8 cellular contexts compared by ENCODE assay signal in the genomic region with DNA sequence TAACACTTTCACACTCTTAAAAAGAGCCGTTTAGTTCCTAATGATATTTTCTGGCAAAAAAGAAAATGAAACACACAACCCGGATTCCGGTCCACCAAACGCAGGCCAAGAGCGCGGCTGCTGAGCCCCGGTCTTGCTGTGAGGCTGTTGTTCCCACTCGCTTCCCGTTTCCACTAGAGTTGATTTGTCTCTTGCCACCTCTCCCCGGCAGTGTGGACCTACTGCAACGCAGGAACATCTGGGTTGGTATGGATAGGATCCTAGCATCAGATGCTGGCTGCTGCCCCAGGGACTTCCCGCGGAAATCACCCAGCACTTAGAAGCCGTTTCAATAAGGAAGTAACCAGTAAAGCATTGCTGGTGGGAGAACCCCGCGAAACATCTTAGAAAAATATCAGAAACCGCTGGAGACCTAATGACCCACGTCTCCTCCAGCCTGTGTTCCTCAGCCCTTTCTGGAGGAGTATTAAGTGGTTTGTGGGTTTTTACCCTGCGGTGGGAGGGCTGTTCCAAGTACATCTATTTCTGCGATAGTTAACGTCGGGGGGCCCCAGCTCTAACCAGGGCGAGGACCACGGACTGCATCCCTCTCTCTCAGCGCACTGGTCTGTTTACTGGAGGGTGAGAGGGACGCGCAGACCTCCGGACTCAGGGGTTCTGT. TPM values are rescaled to one million over a fixed set of nuclear protein-coding genes. Genes with fewer than 3 reads are reported as not detected.
DNase-seq lines count a peak whose midpoint lies in the region; ATAC-seq lines count a peak whose summit lies in the region.

No MANE protein-coding gene starts in this region.

- peak overlapping the region; percentile 96 for H3K4me3 Mint-ChIP-seq in activated T-helper 17 cell treated with anti-CD3 and anti-CD28 coated beads, Interleukin-2, amount 50 U/mL, for 72 hours

- no peaks in the 10 kb centered on the region for H3K9me3 ChIP-seq in NT2/D1 (ENCODE audit: insufficient read depth, low read length)

- H3K4me1 ChIP-seq in NT2/D1 (ENCODE audit: insufficient read depth, insufficient read length), result no peaks in the 10 kb centered on the region
- H3K4me1 ChIP-seq in urinary bladder (ENCODE audit: insufficient read depth), result no peaks in the 10 kb centered on the region

- peaks cover 36% of the 10 kb centered on the region for H3K36me3 Mint-ChIP-seq in activated T-helper 17 cell treated with anti-CD3 and anti-CD28 coated beads, Interleukin-2, amount 50 U/mL, for 72 hours (ENCODE audit: low read depth)

- DNase-seq in NT2/D1 (ENCODE audit: low read depth, low spot score), result no peak
- peak; percentile 77 for DNase-seq in glomerular visceral epithelial cell (ENCODE audit: extremely low spot score)
- peak; percentile 80 for DNase-seq in posterior vena cava (ENCODE audit: low spot score)
- DNase-seq in OCI-M1 (lab: John Stamatoyannopoulos, UW), result no peak

- H3K27ac Mint-ChIP-seq in activated T-helper 17 cell treated with anti-CD3 and anti-CD28 coated beads, Interleukin-2, amount 50 U/mL, for 72 hours, result peak overlapping the region; percentile 97

- H3K4me3 ChIP-seq in NT2/D1 (ENCODE audit: insufficient read length, low read depth), result peak overlapping the region; percentile 74
- H3K4me3 ChIP-seq in urinary bladder (ENCODE audit: low read depth, low read length), result peak overlapping the region; percentile 72

- WGBS in urinary bladder, result 4% methylated on average over 28 of the region's 28 CpGs

- H3K27me3 Mint-ChIP-seq in activated T-helper 17 cell treated with anti-CD3 and anti-CD28 coated beads, Interleukin-2, amount 50 U/mL, for 72 hours, result no peaks in the 10 kb centered on the region

- no peaks in the 10 kb centered on the region for H3K9me3 Mint-ChIP-seq in activated T-helper 17 cell treated with anti-CD3 and anti-CD28 coated beads, Interleukin-2, amount 50 U/mL, for 72 hours

- ATAC-seq in GM18511 (IDR thresholded peaks at IDR 0.05; ENCODE audit: unreplicated experiment) (peak; percentile 70), HG02840 (IDR thresholded peaks at IDR 0.05; ENCODE audit: low FRiP score, unreplicated experiment) (peak; percentile 61)
- peak; percentile 77 for ATAC-seq in activated T-helper 17 cell treated with anti-CD3 and anti-CD28 coated beads, Interleukin-2, amount 50 U/mL, for 72 hours (replicated peaks)

- no peak overlapping the region for H3K27ac ChIP-seq in urinary bladder (ENCODE audit: low read depth)

- H3K9ac ChIP-seq in NT2/D1 (ENCODE audit: insufficient read length, low read depth), result no peak overlapping the region

- H3K4me1 Mint-ChIP-seq in activated T-helper 17 cell treated with anti-CD3 and anti-CD28 coated beads, Interleukin-2, amount 50 U/mL, for 72 hours, result peaks cover 47% of the 10 kb centered on the region

- H3K36me3 ChIP-seq in NT2/D1 (ENCODE audit: insufficient read depth, insufficient read length, low read length), result no peaks in the 10 kb centered on the region
- H3K36me3 ChIP-seq in urinary bladder (ENCODE audit: insufficient read depth), result no peaks in the 10 kb centered on the region

- intact Hi-C loops in posterior vena cava (cut with DNase I), result no loop called here

- peaks cover 39% of the 10 kb centered on the region for H3K27me3 ChIP-seq in NT2/D1 (ENCODE audit: insufficient read depth, insufficient read length)

RNA-seq across cellular contexts. Expression of gene DOCK10, which starts 0.9 kb away (rescaled TPM):
- 100 to 1,000 TPM; 142 to 227 TPM for total RNA-seq in activated T-helper 17 cell treated with anti-CD3 and anti-CD28 coated beads, Interleukin-2, amount 50 U/mL, for 72 hours
- total RNA-seq in posterior vena cava, result 10 to 100 TPM; 18.9 to 26.4 TPM
- total RNA-seq in urinary bladder, result 41.2 TPM
- 3.8 TPM for polyA plus RNA-seq in urinary bladder

Comparison
In these comparisons a context has a peak if more than half of its experiments do, and no peak if none do; other contexts are left out.
1. DNase-seq: peak in glomerular visceral epithelial cell (single experiment) and posterior vena cava (single experiment); none in NT2/D1 (single experiment) and OCI-M1 (single experiment).
2. Peak in every context shown above with its lines, with median percentiles within 50 percentile points of each other: ATAC-seq.